17 cellular contexts compared by ENCODE assay signal in the genomic region with DNA sequence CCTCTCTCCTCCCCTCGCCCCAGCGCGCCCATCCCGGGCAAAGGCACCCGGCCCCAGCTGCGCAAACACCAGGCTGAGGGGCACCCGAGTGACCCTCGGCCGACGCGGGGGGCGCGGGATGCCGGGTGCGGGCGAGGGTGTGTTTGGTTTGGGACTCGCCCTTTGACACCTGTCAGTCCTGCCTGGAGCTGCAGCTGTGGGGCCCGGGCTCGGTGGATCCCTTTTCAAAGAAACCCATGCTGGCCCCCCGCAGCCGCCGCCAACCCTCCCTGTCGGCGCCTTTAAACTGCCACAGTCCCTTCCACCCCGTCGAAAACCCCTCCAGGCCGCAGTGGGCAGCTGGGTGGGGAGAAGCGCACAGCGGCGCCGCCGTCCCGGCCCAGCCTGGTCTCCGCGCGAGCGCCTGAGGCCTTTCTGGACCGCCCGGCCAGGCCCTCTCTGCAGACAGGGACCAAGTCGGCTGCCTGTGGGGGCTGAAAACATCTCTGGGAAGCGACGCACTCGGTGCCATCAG. TPM values are rescaled to one million over a fixed set of nuclear protein-coding genes. Genes with fewer than 3 reads are reported as not detected.
"Had no signal": no experiment of that assay in that cellular context is flagged by ENCODE, and none has a peak within 500 bp of the region (broad histone marks: within the 10 kb centered on the region; RNA-seq: fewer than 3 reads in every experiment).

No MANE protein-coding gene starts in this region.

- ATAC-seq: heart right ventricle, left lung, psoas muscle had no signal

- H3K4me3 Mint-ChIP-seq: natural killer cell treated with Interleukin-12 subunit alpha and Interleukin-12 subunit beta and Interleukin-15 and Interleukin-18, amount 100 ng/mL, for 72 hours had no signal

- H3K4me1 ChIP-seq: psoas muscle had no signal

- H3K27ac Mint-ChIP-seq: activated CD4-positive, alpha-beta memory T cell treated with anti-CD3 and anti-CD28 coated beads for 36 hours; activated naive CD8-positive, alpha-beta T cell treated with anti-CD3 and anti-CD28 coated beads, Interleukin-2, amount 10 ng/mL, durations not matched to agents 7 days and 5 days; natural killer cell treated with Interleukin-12 subunit alpha and Interleukin-12 subunit beta and Interleukin-15 and Interleukin-18, amount 100 ng/mL, for 72 hours had no signal

- H3K9me3 Mint-ChIP-seq: activated CD4-positive, alpha-beta memory T cell treated with anti-CD3 and anti-CD28 coated beads for 36 hours; natural killer cell treated with Interleukin-12 subunit alpha and Interleukin-12 subunit beta and Interleukin-15 and Interleukin-18, amount 100 ng/mL, for 72 hours had no signal

- H3K36me3 ChIP-seq: breast epithelium, heart right ventricle, left lung, tibial artery, vagina had no signal

- FAIRE-seq: endothelial cell of umbilical vein had no signal

- H3K9me3 ChIP-seq: breast epithelium, heart right ventricle, psoas muscle, tibial artery, vagina had no signal

- DNase-seq: activated CD4-positive, alpha-beta memory T cell treated with anti-CD3 and anti-CD28 coated beads for 36 hours; activated gamma-delta T cell treated with Interleukin-2 at 50 U/mL for 16 hours; activated naive CD8-positive, alpha-beta T cell treated with anti-CD3 and anti-CD28 coated beads, Interleukin-2, amount 10 ng/mL, durations not matched to agents 7 days and 5 days; aorta; foreskin melanocyte; heart right ventricle; left lung; mesenchymal stem cell; occipital lobe; psoas muscle; stimulated activated CD4-positive, alpha-beta T cell treated with anti-CD3 and anti-CD28 coated beads, Interleukin-12 subunit alpha, Interleukin-12 subunit beta, amount 100 ng/mL, for 4 hours; tibial artery had no signal

- H3K27ac ChIP-seq: breast epithelium, heart right ventricle, psoas muscle, tibial artery, VCaP had no signal

- H3K27me3 ChIP-seq: vagina had no signal

RNA-seq across cellular contexts. Expression of gene FOXQ1, which starts 5.5 kb away (rescaled TPM):
- total RNA-seq: activated CD4-positive, alpha-beta memory T cell treated with anti-CD3 and anti-CD28 coated beads for 36 hours; activated naive CD8-positive, alpha-beta T cell treated with anti-CD3 and anti-CD28 coated beads, Interleukin-2, amount 10 ng/mL, durations not matched to agents 7 days and 5 days; aorta; endothelial cell of umbilical vein; heart right ventricle; natural killer cell treated with Interleukin-12 subunit alpha and Interleukin-12 subunit beta and Interleukin-15 and Interleukin-18, amount 100 ng/mL, for 72 hours; psoas muscle had no signal
- polyA plus RNA-seq: endothelial cell of umbilical vein, heart right ventricle had no signal
